Comparison of ENCODE assay signal across 1 cellular context in genomic region chr6:143600821-143601220, GRCh38.
TF ChIP-seq lines count a peak whose summit lies in the region.

No MANE protein-coding gene starts in this region.

TF ChIP-seq in K562, 482 proteins besides CTCF, POLR2A, EP300 and RAD21 (continued from another document):
- TF ChIP-seq, protein P1, sequence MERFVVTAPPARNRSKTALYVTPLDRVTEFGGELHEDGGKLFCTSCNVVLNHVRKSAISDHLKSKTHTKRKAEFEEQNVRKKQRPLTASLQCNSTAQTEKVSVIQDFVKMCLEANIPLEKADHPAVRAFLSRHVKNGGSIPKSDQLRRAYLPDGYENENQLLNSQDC (CRISPR knock-in tag; IDR thresholded peaks at IDR 0.05), result no peak
- no peak for TF ChIP-seq ILK (tag; IDR thresholded peaks at IDR 0.05; ENCODE audit: borderline replicate concordance, low read depth)
- TF ChIP-seq E4F1 (CRISPR knock-in tag; IDR thresholded peaks at IDR 0.05; ENCODE audit: borderline replicate concordance), result no peak
- TF ChIP-seq ATF1 (CRISPR knock-in tag; IDR thresholded peaks at IDR 0.05), result no peak
- TF ChIP-seq ATF1 (tag; IDR thresholded peaks at IDR 0.05), result no peak
- TF ChIP-seq SIN3B (IDR thresholded peaks at IDR 0.05; ENCODE audit: low read depth), result no peak
- TF ChIP-seq RBM25 (IDR thresholded peaks at IDR 0.05; ENCODE audit: low read depth, low read length, severe bottlenecking), result peak; percentile 76
- no peak for TF ChIP-seq EZH2 (IDR thresholded peaks at IDR 0.05; ENCODE audit: borderline replicate concordance, low read depth, low read length)
- no peak for TF ChIP-seq YBX1 (IDR thresholded peaks at IDR 0.05)
